ENCODE assay signal across 2 cellular contexts in genomic region chr15:77532067-77532710, GRCh38.
TF ChIP-seq lines count a peak whose summit lies in the region.

No MANE protein-coding gene starts in this region.

TF ChIP-seq in HEK293, 187 proteins besides CTCF, POLR2A, EP300 and RAD21:
- TF ChIP-seq ZNF707 (tag by site-specific recombination; IDR thresholded peaks at IDR 0.05): no peak
- no peak for TF ChIP-seq PRDM2 (tag by site-specific recombination; IDR thresholded peaks at IDR 0.05; ENCODE audit: borderline replicate concordance)
- TF ChIP-seq ZNF623 (tag by site-specific recombination; IDR thresholded peaks at IDR 0.05): no peak
- no peak for TF ChIP-seq WT1 (tag by site-specific recombination; IDR thresholded peaks at IDR 0.05)
- TF ChIP-seq ZNF10 (tag by site-specific recombination; IDR thresholded peaks at IDR 0.05): no peak
- TF ChIP-seq PATZ1 (tag by site-specific recombination; IDR thresholded peaks at IDR 0.05): no peak
- 0 out of 2 replicates have a peak, but pooled peaks have one; percentile 19 for TF ChIP-seq ZBTB17 (tag by site-specific recombination; IDR thresholded peaks at IDR 0.05)

TF ChIP-seq in IMR-90, 13 proteins besides CTCF, POLR2A, EP300 and RAD21:
- no peak for TF ChIP-seq SMC3 (IDR thresholded peaks at IDR 0.05; ENCODE audit: low read depth, low read length)
- TF ChIP-seq USF2 (IDR thresholded peaks at IDR 0.05; ENCODE audit: low read depth, low read length): no peak
- no peak for TF ChIP-seq MXI1 (IDR thresholded peaks at IDR 0.05; ENCODE audit: borderline replicate concordance, low read depth, low read length)
